In the genomic region with DNA sequence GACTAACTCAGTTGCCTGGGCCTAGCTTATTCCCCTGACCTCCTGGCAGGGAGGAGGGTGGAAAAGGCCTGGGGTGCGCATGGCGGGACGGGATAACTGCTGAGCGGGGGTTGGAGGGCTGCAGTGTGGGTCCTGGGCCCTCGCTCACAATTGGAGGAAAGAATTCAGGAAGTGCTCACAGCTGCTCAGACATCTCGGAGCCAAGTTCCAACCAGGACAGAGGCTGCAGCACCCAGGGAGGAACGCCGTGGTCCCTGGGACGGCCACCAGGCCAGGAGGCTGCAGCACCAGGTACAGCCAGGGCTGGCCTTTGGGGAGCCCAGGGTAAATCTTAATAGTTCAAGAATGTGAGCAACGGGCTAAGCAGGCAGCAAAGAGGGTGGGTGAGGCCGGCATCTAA, we compare ENCODE assay signal across 12 cellular contexts. TPM values are rescaled to one million over a fixed set of nuclear protein-coding genes. Genes with fewer than 3 reads are reported as not detected.
DNase-seq lines count a peak whose midpoint lies in the region; ATAC-seq, FAIRE-seq and TF ChIP-seq lines count a peak whose summit lies in the region.
"Had no signal": no experiment of that assay in that cellular context is flagged by ENCODE, and none has a peak within 500 bp of the region (broad histone marks: within the 10 kb centered on the region; RNA-seq: fewer than 3 reads in every experiment).

A gene with protein sequence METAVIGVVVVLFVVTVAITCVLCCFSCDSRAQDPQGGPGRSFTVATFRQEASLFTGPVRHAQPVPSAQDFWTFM (plus strand): TSS at position 217 of the 400 bp plus-strand sequence. CDS start 974 bp downstream, outside the sequence.

- H3K27ac ChIP-seq in SK-N-SH (ENCODE audit: low read depth in 2 of 2, low read length in 1 of 2) (peak within 1 kb of the TSS; percentile 89 to 98), thyroid gland (peak within 1 kb of the TSS; percentile 84 to 97 (median 96))
- H3K27ac ChIP-seq: 22Rv1 had no signal

- peaks cover 6% of the 10 kb centered on the region for H3K4me1 Mint-ChIP-seq in central memory CD8-positive, alpha-beta T cell

- H3K36me3 ChIP-seq in SK-N-SH (replicated peaks in 1 of 2; ENCODE audit: control insufficient read depth in 1 of 2, insufficient read depth in 2 of 2, low read length in 1 of 2) (no peaks in the 10 kb centered on the region), thyroid gland (no peaks in the 10 kb centered on the region)

- H2AFZ ChIP-seq in SK-N-SH (ENCODE audit: low read depth) = peak within 1 kb of the TSS; percentile 47; the same call in 1 of the 2 replicates

- no peak for TF ChIP-seq POLR2A in thyroid gland (IDR thresholded peaks at IDR 0.05)

- H3K9me3 ChIP-seq in SK-N-SH (no peaks in the 10 kb centered on the region), thyroid gland (no peaks in the 10 kb centered on the region)

- CTCF ChIA-PET in SK-N-SH (lab: Yijun Ruan, JAX) = interaction anchor here (1.0 to 2.3 kb wide), 2 partner anchors 16 to 36 kb away, joined by 3 to 10 read pairs; no protein-coding TSS in a partner anchor

- H4K20me1 ChIP-seq in SK-N-SH (ENCODE audit: insufficient read depth) = no peaks in the 10 kb centered on the region

- POLR2A ChIA-PET in SK-N-SH (lab: Yijun Ruan, JAX) = no interaction called here

- H3K9me2 ChIP-seq in SK-N-SH = no peaks in the 10 kb centered on the region

- FAIRE-seq in frontal cortex (lab: Jason Lieb, UNC) = no peak
- FAIRE-seq: GM12892 had no signal

- TF ChIP-seq CTCF in SK-N-SH (IDR thresholded peaks at IDR 0.05) (no peak), thyroid gland (IDR thresholded peaks at IDR 0.05) (no peak)

- no peaks in the 10 kb centered on the region for H3K36me3 Mint-ChIP-seq in central memory CD8-positive, alpha-beta T cell (ENCODE audit: insufficient read depth)

- no peak within 1 kb of the TSS for H3K4me3 Mint-ChIP-seq in central memory CD8-positive, alpha-beta T cell

- H3K9ac ChIP-seq in SK-N-SH = peak within 1 kb of the TSS; percentile 68; the same call in 1 of the 2 replicates

- no peaks in the 10 kb centered on the region for H3K27me3 Mint-ChIP-seq in central memory CD8-positive, alpha-beta T cell

- peak within 1 kb of the TSS; percentile 68 for H3K27ac Mint-ChIP-seq in central memory CD8-positive, alpha-beta T cell (ENCODE audit: low read depth)

- TF ChIP-seq EP300 in SK-N-SH (IDR thresholded peaks at IDR 0.05; ENCODE audit: borderline replicate concordance in 1 of 2, low read depth in 1 of 2, low read length in 1 of 2) = no peak

- H3K4me1 ChIP-seq in SK-N-SH (ENCODE audit: control insufficient read depth in 1 of 2, insufficient read depth in 2 of 2, low read depth in 1 of 2, low read length in 1 of 2) = peaks cover 38 to 46% of the 10 kb centered on the region in 2 experiments; a peak in 3 of 4 replicates
- peaks cover 62 to 77% of the 10 kb centered on the region in 2 donors for H3K4me1 ChIP-seq in thyroid gland

- H3K9me3 Mint-ChIP-seq in central memory CD8-positive, alpha-beta T cell = no peaks in the 10 kb centered on the region

- no peak within 1 kb of the TSS for H3K4me3 ChIP-seq in SK-N-SH (ENCODE audit: low read depth in 2 of 2, low read length in 1 of 2)
- H3K4me3 ChIP-seq in thyroid gland (replicated peaks in 1 of 3) = no peak within 1 kb of the TSS

- peaks cover 37% of the 10 kb centered on the region for H3F3A ChIP-seq in SK-N-SH (replicated peaks; ENCODE audit: insufficient read depth)

- H3K27me3 ChIP-seq in SK-N-SH (ENCODE audit: insufficient read depth) = no peaks in the 10 kb centered on the region
- no peaks in the 10 kb centered on the region for H3K27me3 ChIP-seq in thyroid gland

- ATAC-seq in SK-N-SH treated with all-trans-retinoic acid at 6 μM for 48 hours = no peak
- no peak for ATAC-seq in central memory CD8-positive, alpha-beta T cell (replicated peaks; ENCODE audit: extremely low read depth, poor library complexity, severe bottlenecking)

- no peak for DNase-seq in SK-N-SH
- no peak for DNase-seq in central memory CD8-positive, alpha-beta T cell (ENCODE audit: low spot score in 2 of 2)
- no peak for DNase-seq in mesenteric fat pad (ENCODE audit: low spot score)
- DNase-seq in thyroid gland = no peak
- DNase-seq in frontal cortex (ENCODE audit: low spot score in 2 of 2) = no peak
- DNase-seq in kidney tubule cell (ENCODE audit: low spot score) = no peak
- no peak for DNase-seq in nucleus accumbens (lab: John Stamatoyannopoulos, UW)
- DNase-seq: amniotic stem cell, SIG-M5 had no signal

- no peaks in the 10 kb centered on the region; the same call in 1 of the 2 replicates for H3K79me2 ChIP-seq in SK-N-SH (ENCODE audit: insufficient read depth)

- 88% methylated on average over 9 of the region's 11 CpGs for WGBS in SK-N-SH (ENCODE audit: low lambda C conversion rate)
- 75 to 79% methylated on average over 11 of the region's 11 CpGs for WGBS in thyroid gland, 2 donors

- H3K4me2 ChIP-seq in SK-N-SH = peak within 1 kb of the TSS; percentile 50; the same call in 1 of the 2 replicates

- intact Hi-C loops in thyroid gland (cut with DNase I) = loop anchor here (5.0 kb wide), 1 partner anchor 33 kb away; no protein-coding TSS in a partner anchor

- TF ChIP-seq RAD21 in SK-N-SH (IDR thresholded peaks at IDR 0.05; ENCODE audit: low read length) = no peak

TF ChIP-seq in SK-N-SH, 30 proteins besides CTCF, POLR2A, EP300 and RAD21 (continues in another document):
- TF ChIP-seq, protein P1, sequence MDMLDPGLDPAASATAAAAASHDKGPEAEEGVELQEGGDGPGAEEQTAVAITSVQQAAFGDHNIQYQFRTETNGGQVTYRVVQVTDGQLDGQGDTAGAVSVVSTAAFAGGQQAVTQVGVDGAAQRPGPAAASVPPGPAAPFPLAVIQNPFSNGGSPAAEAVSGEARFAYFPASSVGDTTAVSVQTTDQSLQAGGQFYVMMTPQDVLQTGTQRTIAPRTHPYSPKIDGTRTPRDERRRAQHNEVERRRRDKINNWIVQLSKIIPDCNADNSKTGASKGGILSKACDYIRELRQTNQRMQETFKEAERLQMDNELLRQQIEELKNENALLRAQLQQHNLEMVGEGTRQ (IDR thresholded peaks at IDR 0.05; ENCODE audit: borderline replicate concordance, low read depth, low read length) = no peak
- TF ChIP-seq GATA2 (CRISPR knock-in tag; IDR thresholded peaks at IDR 0.05) = no peak
- TF ChIP-seq MXI1 (IDR thresholded peaks at IDR 0.05; ENCODE audit: low read depth, low read length) = no peak
- no peak for TF ChIP-seq FOXM1 (IDR thresholded peaks at IDR 0.05; ENCODE audit: low read depth)
- TF ChIP-seq, protein P2, sequence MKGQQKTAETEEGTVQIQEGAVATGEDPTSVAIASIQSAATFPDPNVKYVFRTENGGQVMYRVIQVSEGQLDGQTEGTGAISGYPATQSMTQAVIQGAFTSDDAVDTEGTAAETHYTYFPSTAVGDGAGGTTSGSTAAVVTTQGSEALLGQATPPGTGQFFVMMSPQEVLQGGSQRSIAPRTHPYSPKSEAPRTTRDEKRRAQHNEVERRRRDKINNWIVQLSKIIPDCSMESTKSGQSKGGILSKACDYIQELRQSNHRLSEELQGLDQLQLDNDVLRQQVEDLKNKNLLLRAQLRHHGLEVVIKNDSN (IDR thresholded peaks at IDR 0.05; ENCODE audit: borderline replicate concordance, low read depth) = no peak
- no peak for TF ChIP-seq RXRA (IDR thresholded peaks at IDR 0.05; ENCODE audit: borderline replicate concordance, low read depth)
- no peak for TF ChIP-seq YY1 (IDR thresholded peaks at IDR 0.05; ENCODE audit: low read depth)

TF ChIP-seq in SK-N-SH treated with all-trans-retinoic acid at 6 μM for 48 hours, 23 proteins besides CTCF, POLR2A, EP300 and RAD21:
- TF ChIP-seq, protein P3, sequence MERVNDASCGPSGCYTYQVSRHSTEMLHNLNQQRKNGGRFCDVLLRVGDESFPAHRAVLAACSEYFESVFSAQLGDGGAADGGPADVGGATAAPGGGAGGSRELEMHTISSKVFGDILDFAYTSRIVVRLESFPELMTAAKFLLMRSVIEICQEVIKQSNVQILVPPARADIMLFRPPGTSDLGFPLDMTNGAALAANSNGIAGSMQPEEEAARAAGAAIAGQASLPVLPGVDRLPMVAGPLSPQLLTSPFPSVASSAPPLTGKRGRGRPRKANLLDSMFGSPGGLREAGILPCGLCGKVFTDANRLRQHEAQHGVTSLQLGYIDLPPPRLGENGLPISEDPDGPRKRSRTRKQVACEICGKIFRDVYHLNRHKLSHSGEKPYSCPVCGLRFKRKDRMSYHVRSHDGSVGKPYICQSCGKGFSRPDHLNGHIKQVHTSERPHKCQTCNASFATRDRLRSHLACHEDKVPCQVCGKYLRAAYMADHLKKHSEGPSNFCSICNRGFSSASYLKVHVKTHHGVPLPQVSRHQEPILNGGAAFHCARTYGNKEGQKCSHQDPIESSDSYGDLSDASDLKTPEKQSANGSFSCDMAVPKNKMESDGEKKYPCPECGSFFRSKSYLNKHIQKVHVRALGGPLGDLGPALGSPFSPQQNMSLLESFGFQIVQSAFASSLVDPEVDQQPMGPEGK (CRISPR knock-in tag; IDR thresholded peaks at IDR 0.05; ENCODE audit: borderline replicate concordance) = no peak
- no peak for TF ChIP-seq ZNF8 (CRISPR knock-in tag; IDR thresholded peaks at IDR 0.05)
- TF ChIP-seq GLIS3 (CRISPR knock-in tag; IDR thresholded peaks at IDR 0.05) = no peak
- no peak for TF ChIP-seq ZFP3 (CRISPR knock-in tag; IDR thresholded peaks at IDR 0.05)
- TF ChIP-seq, protein P4, sequence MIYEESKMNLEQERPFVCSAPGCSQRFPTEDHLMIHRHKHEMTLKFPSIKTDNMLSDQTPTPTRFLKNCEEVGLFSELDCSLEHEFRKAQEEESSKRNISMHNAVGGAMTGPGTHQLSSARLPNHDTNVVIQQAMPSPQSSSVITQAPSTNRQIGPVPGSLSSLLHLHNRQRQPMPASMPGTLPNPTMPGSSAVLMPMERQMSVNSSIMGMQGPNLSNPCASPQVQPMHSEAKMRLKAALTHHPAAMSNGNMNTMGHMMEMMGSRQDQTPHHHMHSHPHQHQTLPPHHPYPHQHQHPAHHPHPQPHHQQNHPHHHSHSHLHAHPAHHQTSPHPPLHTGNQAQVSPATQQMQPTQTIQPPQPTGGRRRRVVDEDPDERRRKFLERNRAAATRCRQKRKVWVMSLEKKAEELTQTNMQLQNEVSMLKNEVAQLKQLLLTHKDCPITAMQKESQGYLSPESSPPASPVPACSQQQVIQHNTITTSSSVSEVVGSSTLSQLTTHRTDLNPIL (CRISPR knock-in tag; IDR thresholded peaks at IDR 0.05; ENCODE audit: low read depth) = no peak
- TF ChIP-seq ZNF70 (CRISPR knock-in tag; IDR thresholded peaks at IDR 0.05) = no peak

RNA-seq across cellular contexts. Expression of the gene that starts here (rescaled TPM):
- polyA plus RNA-seq in SK-N-SH (2012; rRNA removed) = 0.11 and 0.13 TPM in 2 replicates
- polyA plus RNA-seq in SK-N-SH (2012; cell fraction: cytosol; rRNA removed) = 0.04 and 0.07 TPM in 2 replicates
- polyA plus RNA-seq in SK-N-SH (2012; cell fraction: nucleus; rRNA removed) = 0.23 and 0.24 TPM in 2 replicates
- 25.3 TPM for total RNA-seq in mesenteric fat pad
- 1 to 10 TPM; 2.1 to 8.1 (median 3.6) TPM for total RNA-seq in thyroid gland
- total RNA-seq in frontal cortex = 0.41 TPM
